ENCODE assay signal across 9 cellular contexts in the genomic region with DNA sequence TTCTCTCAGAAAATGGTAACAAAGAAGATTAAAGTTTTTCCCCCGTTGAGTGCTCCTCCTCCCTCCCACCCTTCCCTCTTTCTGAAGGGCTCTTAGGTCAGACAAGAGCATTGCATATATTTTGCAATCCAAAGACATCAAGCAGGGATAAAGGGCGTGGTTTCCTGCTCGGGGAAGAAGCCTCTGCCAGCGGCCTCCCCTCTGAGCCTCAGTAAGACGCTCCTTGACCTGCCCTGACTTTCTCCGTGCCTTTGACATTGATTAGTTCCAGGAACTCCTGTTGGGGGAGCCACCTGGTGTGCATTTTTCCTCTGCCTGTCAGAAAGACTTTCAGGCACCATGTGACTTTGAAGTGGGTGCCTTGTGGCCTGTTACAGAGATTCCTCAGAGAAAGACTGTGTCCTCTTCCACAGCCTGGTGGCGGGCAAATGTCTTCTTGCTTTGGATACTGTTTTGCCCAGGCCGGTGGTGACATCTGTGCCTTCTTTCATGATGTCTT.
DNase-seq lines count a peak whose midpoint lies in the region; ATAC-seq lines count a peak whose summit lies in the region.
"Had no signal": no experiment of that assay in that cellular context is flagged by ENCODE, and none has a peak within 500 bp of the region (broad histone marks: within the 10 kb centered on the region; RNA-seq: fewer than 3 reads in every experiment).

No MANE protein-coding gene starts in this region.

- peaks cover 3% of the 10 kb centered on the region for H3K36me3 Mint-ChIP-seq in activated CD4-positive, alpha-beta T cell treated with anti-CD3 and anti-CD28 coated beads, Interleukin-2, amount 10 ng/mL, durations not matched to agents 24 days and 14 days (ENCODE audit: low read depth)

- in situ Hi-C loops in Caki2 (cut with HindIII; ENCODE audit: low pct_unique_long_range_greater_than_20kb, low sequenced_read_pairs), result no loop called here

- no peaks in the 10 kb centered on the region for H3K27me3 Mint-ChIP-seq in activated CD4-positive, alpha-beta T cell treated with anti-CD3 and anti-CD28 coated beads, Interleukin-2, amount 10 ng/mL, durations not matched to agents 24 days and 14 days
- H3K27me3 Mint-ChIP-seq: central memory CD8-positive, alpha-beta T cell had no signal

- peak; percentile 63 for DNase-seq in Caki2 (ENCODE audit: low read depth)
- DNase-seq in NCI-H187 (lab: John Stamatoyannopoulos, UW), result peak; percentile 34 to 54
- DNase-seq in activated CD4-positive, alpha-beta T cell treated with anti-CD3 and anti-CD28 coated beads, Interleukin-2, amount 10 ng/mL, durations not matched to agents 24 days and 14 days, result peak; percentile 74
- peak; percentile 72 for DNase-seq in Right ventricle myocardium superior
- peak; percentile 3 to 23 (median 22) for DNase-seq in stimulated activated CD4-positive, alpha-beta T cell treated with anti-CD3 and anti-CD28 coated beads, Interleukin-12 subunit alpha, Interleukin-12 subunit beta, amount 100 ng/mL, for 48 hours (ENCODE audit: low read depth in 2 of 3, low spot score in 1 of 3)
- no peak for DNase-seq in activated gamma-delta T cell (lab: John Stamatoyannopoulos, UW)

- H3K4me3 Mint-ChIP-seq in activated CD4-positive, alpha-beta T cell treated with anti-CD3 and anti-CD28 coated beads, Interleukin-2, amount 10 ng/mL, durations not matched to agents 24 days and 14 days, result peak overlapping the region; percentile 2
- H3K4me3 Mint-ChIP-seq: central memory CD8-positive, alpha-beta T cell had no signal

- intact Hi-C loops in activated CD4-positive, alpha-beta T cell treated with anti-CD3 and anti-CD28 coated beads, Interleukin-2, amount 10 ng/mL, durations not matched to agents 24 days and 14 days (cut with micrococcal nuclease), result no loop called here
- intact Hi-C loops in Right ventricle myocardium superior (cut with DNase I), result no loop called here

- peaks cover under 1% of the 10 kb centered on the region for H3K9me3 Mint-ChIP-seq in activated CD4-positive, alpha-beta T cell treated with anti-CD3 and anti-CD28 coated beads, Interleukin-2, amount 10 ng/mL, durations not matched to agents 24 days and 14 days
- H3K9me3 Mint-ChIP-seq: central memory CD8-positive, alpha-beta T cell had no signal

- H3K27ac Mint-ChIP-seq in activated CD4-positive, alpha-beta T cell treated with anti-CD3 and anti-CD28 coated beads, Interleukin-2, amount 10 ng/mL, durations not matched to agents 24 days and 14 days, result peak overlapping the region; percentile 70

- ATAC-seq in Right ventricle myocardium superior (ENCODE audit: poor library complexity) (peak; percentile 75), GM18861 (IDR thresholded peaks at IDR 0.05; ENCODE audit: unreplicated experiment) (no peak), GM21360 (IDR thresholded peaks at IDR 0.05; ENCODE audit: unreplicated experiment) (no peak)

- H3K4me1 Mint-ChIP-seq in activated CD4-positive, alpha-beta T cell treated with anti-CD3 and anti-CD28 coated beads, Interleukin-2, amount 10 ng/mL, durations not matched to agents 24 days and 14 days, result peaks cover 26% of the 10 kb centered on the region
